8 cellular contexts compared by ENCODE assay signal in genomic region chr19:29263305-29264080, GRCh38. TPM values are rescaled to one million over a fixed set of nuclear protein-coding genes. Genes with fewer than 3 reads are reported as not detected.
DNase-seq lines count a peak whose midpoint lies in the region; ATAC-seq, FAIRE-seq and TF ChIP-seq lines count a peak whose summit lies in the region.

No MANE protein-coding gene starts in this region.

- H4K20me1 ChIP-seq in endothelial cell of umbilical vein (replicated peaks; ENCODE audit: control insufficient read depth, extremely low read depth, insufficient read depth, low read length), result no peaks in the 10 kb centered on the region

- H3K36me3 ChIP-seq in endothelial cell of umbilical vein (ENCODE audit: control insufficient read depth in 2 of 2, extremely low read depth in 1 of 2, insufficient read depth in 2 of 2, low read length in 2 of 2), result no peaks in the 10 kb centered on the region

- no peak overlapping the region for H3K9ac ChIP-seq in endothelial cell of umbilical vein (replicated peaks; ENCODE audit: extremely low read depth, insufficient read depth, low read length)

- no peak overlapping the region for H3K27ac Mint-ChIP-seq in activated CD4-positive, alpha-beta memory T cell treated with anti-CD3 and anti-CD28 coated beads for 36 hours
- no peak overlapping the region for H3K27ac Mint-ChIP-seq in naive B cell
- no peak overlapping the region for H3K27ac Mint-ChIP-seq in stimulated activated naive CD8-positive, alpha-beta T cell treated with anti-CD3 and anti-CD28 coated beads, Interleukin-15, amount 100 ng/mL, for 72 hours

- H3K4me1 Mint-ChIP-seq in activated CD4-positive, alpha-beta memory T cell treated with anti-CD3 and anti-CD28 coated beads for 36 hours (ENCODE audit: low read depth), result no peaks in the 10 kb centered on the region
- no peaks in the 10 kb centered on the region for H3K4me1 Mint-ChIP-seq in naive B cell
- H3K4me1 Mint-ChIP-seq in stimulated activated naive CD8-positive, alpha-beta T cell treated with anti-CD3 and anti-CD28 coated beads, Interleukin-15, amount 100 ng/mL, for 72 hours, result peaks cover 10% of the 10 kb centered on the region

- no peak overlapping the region for H3K4me2 ChIP-seq in endothelial cell of umbilical vein (ENCODE audit: insufficient read depth, low read length)

- H3K9me3 Mint-ChIP-seq in activated CD4-positive, alpha-beta memory T cell treated with anti-CD3 and anti-CD28 coated beads for 36 hours, result no peaks in the 10 kb centered on the region
- no peaks in the 10 kb centered on the region for H3K9me3 Mint-ChIP-seq in naive B cell
- no peaks in the 10 kb centered on the region for H3K9me3 Mint-ChIP-seq in stimulated activated naive CD8-positive, alpha-beta T cell treated with anti-CD3 and anti-CD28 coated beads, Interleukin-15, amount 100 ng/mL, for 72 hours

- H3K9me1 ChIP-seq in endothelial cell of umbilical vein (replicated peaks; ENCODE audit: control insufficient read depth, extremely low read depth, insufficient read depth, low read length), result no peaks in the 10 kb centered on the region

- H3K36me3 Mint-ChIP-seq in activated CD4-positive, alpha-beta memory T cell treated with anti-CD3 and anti-CD28 coated beads for 36 hours, result no peaks in the 10 kb centered on the region
- no peaks in the 10 kb centered on the region for H3K36me3 Mint-ChIP-seq in naive B cell

- dilution Hi-C loops in endothelial cell of umbilical vein (cut with MboI; ENCODE audit: extremely low pct_ligation_motif_present, low sequenced_read_pairs), result no loop called here

- no peaks in the 10 kb centered on the region for H3K4me1 ChIP-seq in endothelial cell of umbilical vein (ENCODE audit: control insufficient read depth, extremely low read depth, insufficient read depth, low read length)

- no peaks in the 10 kb centered on the region for H3K79me2 ChIP-seq in endothelial cell of umbilical vein (ENCODE audit: control insufficient read depth, insufficient read depth, low read length)

- intact Hi-C loops in activated CD4-positive, alpha-beta memory T cell treated with anti-CD3 and anti-CD28 coated beads for 36 hours (cut with micrococcal nuclease), result loop anchor here (5.0 kb wide), 1 partner anchor 526 kb away; no protein-coding TSS in a partner anchor
- intact Hi-C loops in endothelial cell of umbilical vein (cut with micrococcal nuclease), result no loop called here

- peak; percentile 45 to 50 for TF ChIP-seq CTCF in endothelial cell of umbilical vein (IDR thresholded peaks at IDR 0.05; ENCODE audit: extremely low read depth in 1 of 2, insufficient read depth in 1 of 2, low read depth in 1 of 2, low read length in 2 of 2)

- H2AFZ ChIP-seq in endothelial cell of umbilical vein (ENCODE audit: low read depth, low read length), result no peak overlapping the region

- H3K27ac ChIP-seq in endothelial cell of umbilical vein (ENCODE audit: insufficient read depth, low read depth, low read length), result no peak overlapping the region

- no peaks in the 10 kb centered on the region for H3K9me3 ChIP-seq in endothelial cell of umbilical vein (replicated peaks; ENCODE audit: control insufficient read depth, insufficient read depth, low read length)

- no peak for FAIRE-seq in endothelial cell of umbilical vein (lab: Jason Lieb, UNC)

- peak; percentile 28 for DNase-seq in DMS53 (lab: John Stamatoyannopoulos, UW)
- no peak for DNase-seq in DMS53 treated with DMSO at 0.1 percent for 48 hours (lab: John Stamatoyannopoulos, UW; ENCODE audit: unreplicated experiment)
- peak; percentile 60 for DNase-seq in NCI-H1694 (lab: John Stamatoyannopoulos, UW)
- peak; percentile 65 for DNase-seq in activated CD4-positive, alpha-beta memory T cell treated with anti-CD3 and anti-CD28 coated beads for 36 hours
- DNase-seq in endothelial cell of umbilical vein (ENCODE audit: low read depth, low spot score), result no peak
- peak; percentile 14 for DNase-seq in naive B cell
- peak; percentile 42 to 56 for DNase-seq in stimulated activated naive CD8-positive, alpha-beta T cell treated with anti-CD3 and anti-CD28 coated beads, Interleukin-15, amount 100 ng/mL, for 72 hours

- H3K27me3 ChIP-seq in endothelial cell of umbilical vein (ENCODE audit: control insufficient read depth in 2 of 2, insufficient read depth in 2 of 2, low read length in 2 of 2), result no peaks in the 10 kb centered on the region

- ATAC-seq in naive B cell (ENCODE audit: low read depth in 2 of 2), result no peak
- peak; percentile 35 for ATAC-seq in stimulated activated naive CD8-positive, alpha-beta T cell treated with anti-CD3 and anti-CD28 coated beads, Interleukin-15, amount 100 ng/mL, for 72 hours
- no peak for ATAC-seq in HG03432 (IDR thresholded peaks at IDR 0.05; ENCODE audit: unreplicated experiment)

- TF ChIP-seq POLR2A in endothelial cell of umbilical vein (IDR thresholded peaks at IDR 0.05; ENCODE audit: low read depth, low read length), result no peak

- CTCF ChIA-PET in activated CD4-positive, alpha-beta memory T cell treated with anti-CD3 and anti-CD28 coated beads for 36 hours (lab: Charles Lee), result interaction anchor here (0.6 to 3.4 kb wide), 21 partner anchors 9 to 527 kb away, joined by 3 to 23 read pairs (median 4); no protein-coding TSS in a partner anchor
- CTCF ChIA-PET in endothelial cell of umbilical vein (lab: Charles Lee), result interaction anchor here (0.8 to 1.4 kb wide), 2 partner anchors 384 to 527 kb away, joined by 3 to 5 read pairs; no protein-coding TSS in a partner anchor

- H3K4me3 ChIP-seq in endothelial cell of umbilical vein (replicated peaks in 1 of 3; ENCODE audit: insufficient read depth in 1 of 3, low read depth in 1 of 3, low read length in 3 of 3), result no peak overlapping the region

- peaks cover 11% of the 10 kb centered on the region for H3K27me3 Mint-ChIP-seq in activated CD4-positive, alpha-beta memory T cell treated with anti-CD3 and anti-CD28 coated beads for 36 hours
- H3K27me3 Mint-ChIP-seq in naive B cell, result peaks cover 22 to 37% (median 33%) of the 10 kb centered on the region in 3 donors
- H3K27me3 Mint-ChIP-seq in stimulated activated naive CD8-positive, alpha-beta T cell treated with anti-CD3 and anti-CD28 coated beads, Interleukin-15, amount 100 ng/mL, for 72 hours, result peaks cover 47% of the 10 kb centered on the region

- no peak overlapping the region for H3K4me3 Mint-ChIP-seq in activated CD4-positive, alpha-beta memory T cell treated with anti-CD3 and anti-CD28 coated beads for 36 hours
- H3K4me3 Mint-ChIP-seq in naive B cell, result no peak overlapping the region
- H3K4me3 Mint-ChIP-seq in stimulated activated naive CD8-positive, alpha-beta T cell treated with anti-CD3 and anti-CD28 coated beads, Interleukin-15, amount 100 ng/mL, for 72 hours, result no peak overlapping the region

- POLR2A ChIA-PET in activated CD4-positive, alpha-beta memory T cell treated with anti-CD3 and anti-CD28 coated beads for 36 hours (lab: Charles Lee), result no interaction called here
- POLR2A ChIA-PET in endothelial cell of umbilical vein (lab: Charles Lee), result no interaction called here

- no TSS peak for BruUV-seq in endothelial cell of umbilical vein (replicated peaks; lab: Mats Ljungman, UMichigan)

TF ChIP-seq in endothelial cell of umbilical vein, 7 proteins besides CTCF, POLR2A, EP300 and RAD21:
- TF ChIP-seq MAX (IDR thresholded peaks at IDR 0.05; ENCODE audit: insufficient read depth, insufficient read length) (no peak), FOS (IDR thresholded peaks at IDR 0.05; ENCODE audit: borderline replicate concordance, insufficient read depth, low read length) (no peak), EZH2 (IDR thresholded peaks at IDR 0.05; ENCODE audit: borderline replicate concordance, low read depth, low read length, severe bottlenecking) (no peak), GATA2 (IDR thresholded peaks at IDR 0.05; ENCODE audit: insufficient read depth, insufficient read length, low read depth, low read length) (no peak), POLR2AphosphoS5 (IDR thresholded peaks at IDR 0.05; ENCODE audit: insufficient read depth, low read depth, low read length) (no peak), MYC (IDR thresholded peaks at IDR 0.05; ENCODE audit: low read depth, low read length) (no peak), JUN (IDR thresholded peaks at IDR 0.05; ENCODE audit: borderline replicate concordance, insufficient read depth, insufficient read length, low read depth) (no peak)

RNA-seq across cellular contexts. Expression of gene UQCRFS1, which starts 50.5 kb away (rescaled TPM):
- total RNA-seq in activated CD4-positive, alpha-beta memory T cell treated with anti-CD3 and anti-CD28 coated beads for 36 hours, result 10 to 100 TPM; 42.0 to 43.9 TPM
- 26.4 and 28.2 TPM in 2 replicates for total RNA-seq in endothelial cell of umbilical vein
- polyA plus RNA-seq in endothelial cell of umbilical vein, result 33.8 and 38.5 TPM in 2 replicates
- 38.5 and 42.7 TPM in 2 replicates for polyA plus RNA-seq in endothelial cell of umbilical vein (2011; cell fraction: cytosol; rRNA removed)
- 15.9 and 17.6 TPM in 2 replicates for polyA plus RNA-seq in endothelial cell of umbilical vein (2011; cell fraction: nucleus; rRNA removed)
- 34.7 and 42.8 TPM in 2 replicates for polyA plus RNA-seq in endothelial cell of umbilical vein (2012)
- 35.3 and 35.5 TPM in 2 replicates for polyA minus RNA-seq in endothelial cell of umbilical vein
- 22.3 TPM for polyA minus RNA-seq in endothelial cell of umbilical vein (2011; cell fraction: cytosol; rRNA and poly(A)+ RNA removed)
- 12.3 and 18.7 TPM in 2 replicates for polyA minus RNA-seq in endothelial cell of umbilical vein (2011; cell fraction: nucleus; rRNA and poly(A)+ RNA removed)
- 10 to 100 TPM; 58.2 to 93.1 (median 69.1) TPM for polyA plus RNA-seq in naive B cell (ENCODE audit: low read depth in 6 of 6)

Comparison
In these comparisons a context has a peak if more than half of its experiments do, and no peak if none do; other contexts are left out.
1. DNase-seq: peak in DMS53 (single experiment), NCI-H1694 (single experiment), activated CD4-positive, alpha-beta memory T cell treated with anti-CD3 and anti-CD28 coated beads for 36 hours (single experiment), naive B cell (single experiment) and stimulated activated naive CD8-positive, alpha-beta T cell treated with anti-CD3 and anti-CD28 coated beads, Interleukin-15, amount 100 ng/mL, for 72 hours (2 of 2); none in DMS53 treated with DMSO at 0.1 percent for 48 hours (single experiment) and endothelial cell of umbilical vein (single experiment).